1 cellular context compared by ENCODE assay signal in the genomic region with DNA sequence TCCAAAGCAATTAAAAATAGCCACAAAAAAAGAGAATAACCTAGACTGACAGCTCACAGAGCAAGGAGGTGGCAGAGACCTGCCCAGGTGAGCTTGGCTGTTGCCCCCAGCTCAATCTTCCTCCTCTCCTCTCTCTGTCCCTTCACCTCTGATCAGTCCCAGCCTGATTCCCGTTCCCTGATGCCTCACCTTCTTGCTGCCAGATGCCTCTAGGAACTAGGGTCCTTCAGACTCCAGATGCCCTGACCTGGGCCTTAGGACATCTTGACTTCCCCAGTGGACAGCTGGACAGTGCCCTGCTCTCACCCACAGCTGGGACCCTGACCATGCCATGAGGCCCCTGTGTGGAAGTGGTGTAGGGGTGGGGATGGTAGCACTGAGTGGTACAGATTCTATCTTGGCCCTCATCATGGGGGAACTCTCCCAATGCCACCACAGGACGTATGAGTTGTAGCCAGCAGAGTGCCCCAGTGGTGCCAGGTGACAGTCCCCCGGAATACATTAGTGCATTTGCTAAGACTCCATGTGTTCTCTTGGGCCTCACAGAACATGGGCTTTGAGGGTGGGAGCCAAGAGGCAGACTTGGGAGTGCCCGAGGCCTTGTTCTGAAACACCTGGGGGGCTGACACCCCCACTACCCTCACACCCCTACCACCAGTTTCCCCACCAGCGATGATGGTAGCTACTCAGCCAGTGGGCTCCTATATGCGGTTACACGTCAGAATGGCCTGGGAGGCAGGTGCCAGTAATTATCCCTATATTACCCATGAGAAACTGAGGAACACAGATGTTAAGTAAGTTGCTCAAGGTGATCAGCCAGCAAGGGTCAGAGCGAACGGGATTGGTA.
TF ChIP-seq lines count a peak whose summit lies in the region.

No MANE protein-coding gene starts in this region.

TF ChIP-seq in liver, 16 proteins besides CTCF, POLR2A, EP300 and RAD21 (continued from another document):
- peak; percentile 18 for TF ChIP-seq REST (IDR thresholded peaks at IDR 0.05)
